Comparison of ENCODE assay signal across 2 cellular contexts in the genomic region with DNA sequence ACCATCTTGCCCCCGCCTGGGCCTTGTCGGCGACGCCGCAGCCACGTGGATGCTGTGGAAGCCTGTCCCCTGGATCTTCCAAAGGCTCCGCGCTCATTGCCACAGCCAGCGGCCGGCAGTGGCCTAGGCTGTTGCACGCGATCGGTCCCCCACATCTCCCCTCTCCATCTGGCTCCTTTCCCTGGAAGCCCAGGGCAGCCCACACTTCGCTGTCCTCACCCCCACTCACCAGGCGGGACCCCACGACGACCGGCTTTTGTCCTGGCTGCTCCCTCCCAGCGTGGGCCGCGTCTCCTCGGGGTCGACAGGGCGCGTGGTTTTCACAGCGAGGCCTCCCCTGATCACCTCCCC.
TF ChIP-seq lines count a peak whose summit lies in the region.

No MANE protein-coding gene starts in this region.

TF ChIP-seq in A549, 52 proteins besides CTCF, POLR2A, EP300 and RAD21 (continued from another document):
- TF ChIP-seq CBX2 (IDR thresholded peaks at IDR 0.05; ENCODE audit: borderline replicate concordance, low read depth) = no peak
- TF ChIP-seq RARB (CRISPR knock-in tag; IDR thresholded peaks at IDR 0.05) = no peak
- TF ChIP-seq, protein P1, sequence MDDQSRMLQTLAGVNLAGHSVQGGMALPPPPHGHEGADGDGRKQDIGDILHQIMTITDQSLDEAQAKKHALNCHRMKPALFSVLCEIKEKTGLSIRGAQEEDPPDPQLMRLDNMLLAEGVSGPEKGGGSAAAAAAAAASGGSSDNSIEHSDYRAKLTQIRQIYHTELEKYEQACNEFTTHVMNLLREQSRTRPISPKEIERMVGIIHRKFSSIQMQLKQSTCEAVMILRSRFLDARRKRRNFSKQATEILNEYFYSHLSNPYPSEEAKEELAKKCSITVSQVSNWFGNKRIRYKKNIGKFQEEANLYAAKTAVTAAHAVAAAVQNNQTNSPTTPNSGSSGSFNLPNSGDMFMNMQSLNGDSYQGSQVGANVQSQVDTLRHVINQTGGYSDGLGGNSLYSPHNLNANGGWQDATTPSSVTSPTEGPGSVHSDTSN (IDR thresholded peaks at IDR 0.05) = no peak
- TF ChIP-seq MAFK (IDR thresholded peaks at IDR 0.05; ENCODE audit: partially characterized antibody) = no peak
- no peak for TF ChIP-seq KDM5A (IDR thresholded peaks at IDR 0.05)
- TF ChIP-seq, protein P2, sequence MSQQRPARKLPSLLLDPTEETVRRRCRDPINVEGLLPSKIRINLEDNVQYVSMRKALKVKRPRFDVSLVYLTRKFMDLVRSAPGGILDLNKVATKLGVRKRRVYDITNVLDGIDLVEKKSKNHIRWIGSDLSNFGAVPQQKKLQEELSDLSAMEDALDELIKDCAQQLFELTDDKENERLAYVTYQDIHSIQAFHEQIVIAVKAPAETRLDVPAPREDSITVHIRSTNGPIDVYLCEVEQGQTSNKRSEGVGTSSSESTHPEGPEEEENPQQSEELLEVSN (IDR thresholded peaks at IDR 0.05; ENCODE audit: borderline replicate concordance, low read depth) = no peak
- TF ChIP-seq BCL3 (IDR thresholded peaks at IDR 0.05) = no peak
- TF ChIP-seq REST (IDR thresholded peaks at IDR 0.05) = no peak
- no peak for TF ChIP-seq KDM1A (IDR thresholded peaks at IDR 0.05; ENCODE audit: low read depth)
- TF ChIP-seq HOXA7 (CRISPR knock-in tag; IDR thresholded peaks at IDR 0.05) = no peak
- TF ChIP-seq HMGXB4 (CRISPR knock-in tag; IDR thresholded peaks at IDR 0.05; ENCODE audit: borderline replicate concordance) = no peak

TF ChIP-seq in IMR-90, 13 proteins besides CTCF, POLR2A, EP300 and RAD21 (continued from another document):
- TF ChIP-seq USF2 (IDR thresholded peaks at IDR 0.05; ENCODE audit: low read depth, low read length) = no peak
- TF ChIP-seq CEBPB (IDR thresholded peaks at IDR 0.05; ENCODE audit: low read depth, low read length) = no peak
- TF ChIP-seq MXI1 (IDR thresholded peaks at IDR 0.05; ENCODE audit: borderline replicate concordance, low read depth, low read length) = no peak
- TF ChIP-seq SMC3 (IDR thresholded peaks at IDR 0.05; ENCODE audit: low read depth, low read length) = no peak
- no peak for TF ChIP-seq CHD1 (IDR thresholded peaks at IDR 0.05; ENCODE audit: low read depth, low read length)
- no peak for TF ChIP-seq BHLHE40 (IDR thresholded peaks at IDR 0.05; ENCODE audit: low read depth, low read length)
- no peak for TF ChIP-seq FOS (IDR thresholded peaks at IDR 0.05; ENCODE audit: low read depth, low read length)
